In the genomic region with DNA sequence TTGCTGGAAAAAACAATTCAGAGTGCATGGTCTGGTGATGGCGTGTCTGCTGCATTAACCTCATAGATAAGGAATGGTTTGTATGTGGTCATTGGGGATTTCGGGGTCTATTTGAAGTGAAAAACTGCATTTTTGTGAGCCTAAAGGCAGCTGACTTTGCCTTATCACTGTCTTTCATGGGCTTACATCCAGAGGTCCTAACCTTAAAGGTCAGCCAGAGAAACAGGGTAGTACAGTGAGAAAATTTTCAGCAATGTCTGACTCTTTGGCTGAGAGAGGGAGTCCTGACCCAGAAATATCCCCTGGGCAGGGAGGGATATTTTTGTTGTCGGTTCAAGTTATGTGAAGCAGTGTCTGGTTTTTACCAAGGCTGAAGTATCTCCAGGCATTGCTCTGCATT, we compare ENCODE assay signal across 19 cellular contexts. TPM values are rescaled to one million over a fixed set of nuclear protein-coding genes. Genes with fewer than 3 reads are reported as not detected.
DNase-seq lines count a peak whose midpoint lies in the region; ATAC-seq and TF ChIP-seq lines count a peak whose summit lies in the region.
"Had no signal": no experiment of that assay in that cellular context is flagged by ENCODE, and none has a peak within 500 bp of the region (broad histone marks: within the 10 kb centered on the region; RNA-seq: fewer than 3 reads in every experiment).

No MANE protein-coding gene starts in this region.

- DNase-seq in Right ventricle myocardium inferior (ENCODE audit: missing footprints), result no peak
- no peak for DNase-seq in cardiac septum (ENCODE audit: low spot score)
- DNase-seq in fibroblast of pulmonary artery (ENCODE audit: low read depth), result peak; percentile 18
- no peak for DNase-seq in right lobe of liver
- no peak for DNase-seq in DMS153 treated with DMSO at 0.1 percent for 48 hours (lab: John Stamatoyannopoulos, UW; ENCODE audit: unreplicated experiment)
- DNase-seq in G401 (ENCODE audit: low spot score), result no peak
- DNase-seq: BE2C; CD4-positive, alpha-beta T cell; DMS79; GOT3; NCI-H1417; NCI-H187 treated with DMSO at 0.1 percent for 48 hours; NCI-H69; NK-92 treated with Interleukin-12 subunit alpha and Interleukin-12 subunit beta, amount 100 ng/mL, for 24 hours; RPMI8226 had no signal

- TF ChIP-seq CTCF in fibroblast of pulmonary artery (IDR thresholded peaks at IDR 0.05; ENCODE audit: low read length, missing control alignments), result no peak
- TF ChIP-seq CTCF in right lobe of liver (IDR thresholded peaks at IDR 0.05), result no peak

- no peak overlapping the region for H3K4me3 ChIP-seq in fibroblast of pulmonary artery (replicated peaks; ENCODE audit: low read depth, low read length)
- no peak overlapping the region for H3K4me3 ChIP-seq in right lobe of liver
- no peak overlapping the region for H3K4me3 ChIP-seq in subcutaneous abdominal adipose tissue (ENCODE audit: low read depth in 1 of 5, low read length in 5 of 5)
- H3K4me3 ChIP-seq: K562 had no signal

- H3K27ac ChIP-seq in right lobe of liver (no peak overlapping the region), subcutaneous abdominal adipose tissue (ENCODE audit: low read depth, low read length) (peak overlapping the region; percentile 12)
- H3K27ac ChIP-seq: 22Rv1 had no signal

- no peak for TF ChIP-seq POLR2A in right lobe of liver (IDR thresholded peaks at IDR 0.05)

- H3K4me1 ChIP-seq in right lobe of liver, result no peaks in the 10 kb centered on the region
- H3K4me1 ChIP-seq in subcutaneous abdominal adipose tissue (ENCODE audit: control insufficient read depth in 5 of 5, insufficient read depth in 5 of 5, low read length in 5 of 5), result peaks cover 0 to 56% (median 41%) of the 10 kb centered on the region in 5 donors
- H3K4me1 ChIP-seq: BE2C had no signal

- WGBS in right lobe of liver (ENCODE audit: insufficient coverage, low coverage, low lambda C conversion rate, missing lambda C conversion rate), result 55% methylated on average over 3 of the region's 3 CpGs

- H3K36me3 ChIP-seq in right lobe of liver (no peaks in the 10 kb centered on the region), subcutaneous abdominal adipose tissue (ENCODE audit: control insufficient read depth in 5 of 5, insufficient read depth in 5 of 5, low read length in 5 of 5) (no peaks in the 10 kb centered on the region)
- H3K36me3 ChIP-seq: BE2C had no signal

- intact Hi-C loops in Right ventricle myocardium inferior (cut with DNase I), result loop anchor here (10.0 kb wide), 2 partner anchors 269 to 399 kb away; no protein-coding TSS in a partner anchor
- intact Hi-C loops in cardiac septum (cut with DNase I), result loop anchor here (10.0 kb wide), 1 partner anchor 409 kb away; no protein-coding TSS in a partner anchor
- intact Hi-C loops in right lobe of liver (cut with DNase I), result no loop called here

- H3K27me3 ChIP-seq in right lobe of liver (no peaks in the 10 kb centered on the region), subcutaneous abdominal adipose tissue (ENCODE audit: control insufficient read depth in 5 of 5, insufficient read depth in 4 of 5, low read length in 5 of 5) (no peaks in the 10 kb centered on the region)

- ATAC-seq in Right ventricle myocardium inferior (peak; percentile 45), right lobe of liver (peak; percentile 48 to 62 (median 56)), GM18502 (IDR thresholded peaks at IDR 0.05; ENCODE audit: poor library complexity, unreplicated experiment) (no peak)
- ATAC-seq: K562 had no signal

- in situ Hi-C loops in G401 (cut with HindIII; ENCODE audit: low sequenced_read_pairs), result no loop called here

- H3K9me3 ChIP-seq in right lobe of liver (no peaks in the 10 kb centered on the region), subcutaneous abdominal adipose tissue (ENCODE audit: control insufficient read depth in 5 of 5, low read length in 5 of 5) (no peaks in the 10 kb centered on the region)
- H3K9me3 ChIP-seq: BE2C had no signal

- H3K9ac ChIP-seq in subcutaneous abdominal adipose tissue (ENCODE audit: low read length in 5 of 5), result peak overlapping the region in 1 of 5 donors; percentile 35

RNA-seq across cellular contexts. Expression of gene PCSK5, which starts 5.7 kb away (rescaled TPM):
- total RNA-seq in Right ventricle myocardium inferior, result 4.5 TPM
- total RNA-seq in cardiac septum, result 6.2 TPM
- 1 to 10 TPM; 1.4 to 5.8 (median 3.5) TPM for total RNA-seq in right lobe of liver
- total RNA-seq in G401 (2014; rRNA removed; shearing (Covaris generic)), result 4.9 and 5.3 TPM in 2 replicates
- total RNA-seq: K562 had no signal

Comparison
In these comparisons a context has a peak if more than half of its experiments do, and no peak if none do; other contexts are left out.
1. intact Hi-C loops: an anchor here in Right ventricle myocardium inferior (10.0 kb wide) and cardiac septum (10.0 kb wide); none called in right lobe of liver.